ENCODE assay signal across 1 cellular context in genomic region chr20:33276303-33277113, GRCh38.
TF ChIP-seq lines count a peak whose summit lies in the region.

No MANE protein-coding gene starts in this region.

TF ChIP-seq in K562, 482 proteins besides CTCF, POLR2A, EP300 and RAD21 (continued from another document):
- TF ChIP-seq ZNF740 (CRISPR knock-in tag; IDR thresholded peaks at IDR 0.05) (no peak), ZNF740 (tag; IDR thresholded peaks at IDR 0.05) (no peak), ZSCAN29 (IDR thresholded peaks at IDR 0.05) (no peak), PML (IDR thresholded peaks at IDR 0.05; ENCODE audit: low read length) (no peak), E2F3 (CRISPR knock-in tag; IDR thresholded peaks at IDR 0.05) (no peak), FOXK2 (conservative IDR thresholded peaks at IDR 0.05 in 1 of 2, IDR thresholded peaks at IDR 0.05 in 1 of 2; ENCODE audit: low read depth in 2 of 2) (no peak), USF2 (CRISPR knock-in tag; IDR thresholded peaks at IDR 0.05) (no peak), CHAMP1 (IDR thresholded peaks at IDR 0.05) (no peak), MEIS2 (IDR thresholded peaks at IDR 0.05; ENCODE audit: partially characterized antibody) (no peak), ZFP36 (IDR thresholded peaks at IDR 0.05; ENCODE audit: low read depth, low read length, partially characterized antibody) (peak; percentile 49), BCOR (IDR thresholded peaks at IDR 0.05) (peak; percentile 44; the same call in 1 of the 2 replicates)
